In the genomic region with DNA sequence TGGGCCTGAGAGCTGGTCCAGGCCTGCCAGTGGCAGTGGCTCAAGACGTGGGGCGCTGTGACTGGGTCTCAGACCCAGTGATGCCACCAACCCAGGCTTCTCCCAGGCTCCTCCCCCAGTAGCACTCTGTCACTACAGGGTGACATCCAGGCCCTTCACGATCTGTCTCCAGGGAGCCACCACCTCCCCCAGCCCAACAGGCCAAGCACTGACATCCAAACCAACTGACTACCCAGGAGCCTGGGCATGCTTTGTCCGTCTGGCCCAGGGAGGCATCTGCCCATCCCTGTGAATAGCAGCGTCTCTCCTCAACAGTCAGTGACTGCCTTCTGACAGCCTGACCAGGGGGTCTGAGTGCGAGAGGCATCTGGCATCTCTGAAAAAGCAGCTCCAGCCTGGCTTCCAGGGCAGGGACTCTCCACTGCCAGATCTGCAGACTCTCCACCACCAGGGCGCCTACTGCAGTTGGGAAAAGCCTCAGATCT, we compare ENCODE assay signal across 9 cellular contexts. TPM values are rescaled to one million over a fixed set of nuclear protein-coding genes. Genes with fewer than 3 reads are reported as not detected.
DNase-seq lines count a peak whose midpoint lies in the region; ATAC-seq and TF ChIP-seq lines count a peak whose summit lies in the region.
"Had no signal": no experiment of that assay in that cellular context is flagged by ENCODE, and none has a peak within 500 bp of the region (broad histone marks: within the 10 kb centered on the region; RNA-seq: fewer than 3 reads in every experiment).

No MANE protein-coding gene starts in this region.

- no peaks in the 10 kb centered on the region for H3K27me3 ChIP-seq in ACC112 (ENCODE audit: insufficient read depth, low read length)

- TF ChIP-seq CTCF in coronary artery (IDR thresholded peaks at IDR 0.05): no peak

- H3K27me3 Mint-ChIP-seq in IgD-negative memory B cell: no peaks in the 10 kb centered on the region
- peaks cover 0 to 7% (median 0%) of the 10 kb centered on the region in 5 donors for H3K27me3 Mint-ChIP-seq in naive thymus-derived CD8-positive, alpha-beta T cell

- peaks cover 0 to 1% (median 0%) of the 10 kb centered on the region in 3 donors for H3K9me3 Mint-ChIP-seq in IgD-negative memory B cell
- H3K9me3 Mint-ChIP-seq in naive thymus-derived CD8-positive, alpha-beta T cell: no peaks in the 10 kb centered on the region

- no peak for ATAC-seq in naive thymus-derived CD8-positive, alpha-beta T cell
- no peak for ATAC-seq in GM21786 (IDR thresholded peaks at IDR 0.05; ENCODE audit: unreplicated experiment)
- ATAC-seq in HG02623 (IDR thresholded peaks at IDR 0.05; ENCODE audit: unreplicated experiment): no peak
- no peak for ATAC-seq in GM19467 (IDR thresholded peaks at IDR 0.05; ENCODE audit: unreplicated experiment)

- peak overlapping the region; percentile 74 to 94 (median 90) for H3K4me3 Mint-ChIP-seq in IgD-negative memory B cell
- H3K4me3 Mint-ChIP-seq in naive thymus-derived CD8-positive, alpha-beta T cell: peak overlapping the region; percentile 41 to 76 (median 63)

- peak overlapping the region; percentile 93; the same call in 1 of the 2 replicates for H3K27ac ChIP-seq in ACC112 (ENCODE audit: low read depth, low read length)
- H3K27ac ChIP-seq in coronary artery: peak overlapping the region; percentile 98 to 99

- POLR2A ChIA-PET in naive thymus-derived CD8-positive, alpha-beta T cell (lab: Charles Lee): interaction anchor here (0.7 to 1.6 kb wide), 3 partner anchors 56 to 70 kb away, joined by 3 to 6 read pairs (median 4); no protein-coding TSS in a partner anchor

- H3K27ac Mint-ChIP-seq in IgD-negative memory B cell: peak overlapping the region; percentile 86 to 100 (median 99)
- peak overlapping the region in 9 of 10 donors; percentile 69 to 97 (median 91) for H3K27ac Mint-ChIP-seq in naive thymus-derived CD8-positive, alpha-beta T cell

- H3K36me3 Mint-ChIP-seq in IgD-negative memory B cell: peaks cover 2% of the 10 kb centered on the region
- no peaks in the 10 kb centered on the region for H3K36me3 Mint-ChIP-seq in naive thymus-derived CD8-positive, alpha-beta T cell

- DNase-seq in coronary artery (ENCODE audit: low spot score): peak; percentile 87
- no peak for DNase-seq in naive thymus-derived CD8-positive, alpha-beta T cell
- no peak for DNase-seq in activated CD4-positive, CD25-positive, alpha-beta regulatory T cell treated with anti-CD3 and anti-CD28 coated beads, Interleukin-2, amount 50 U/mL, for 72 hours
- DNase-seq: amniotic stem cell had no signal

- no peaks in the 10 kb centered on the region for H3K36me3 ChIP-seq in ACC112 (ENCODE audit: insufficient read depth, low read length)

- H2AFZ ChIP-seq in ACC112 (ENCODE audit: low read length, unreplicated experiment): no peak overlapping the region

- peaks cover 10 to 23% (median 14%) of the 10 kb centered on the region in 3 donors for H3K4me1 Mint-ChIP-seq in IgD-negative memory B cell
- peaks cover 7 to 27% (median 9%) of the 10 kb centered on the region in 4 donors for H3K4me1 Mint-ChIP-seq in naive thymus-derived CD8-positive, alpha-beta T cell

- peaks cover 22% of the 10 kb centered on the region for H3K4me1 ChIP-seq in ACC112 (ENCODE audit: control insufficient read depth, insufficient read depth, low read length, unreplicated experiment)

- H3K4me3 ChIP-seq in ACC112 (ENCODE audit: low read depth, low read length): no peak overlapping the region
- H3K4me3 ChIP-seq in coronary artery: no peak overlapping the region

- no peaks in the 10 kb centered on the region for H3K79me2 ChIP-seq in ACC112 (ENCODE audit: control insufficient read depth, insufficient read depth, low read length, unreplicated experiment)

RNA-seq across cellular contexts. Expression of a gene that starts 13.0 kb away (rescaled TPM):
- not detected for polyA plus RNA-seq in IgD-negative memory B cell
- total RNA-seq in naive thymus-derived CD8-positive, alpha-beta T cell: not detected
- polyA plus RNA-seq in naive thymus-derived CD8-positive, alpha-beta T cell: not detected
